Comparison of ENCODE assay signal across 17 cellular contexts in the genomic region with DNA sequence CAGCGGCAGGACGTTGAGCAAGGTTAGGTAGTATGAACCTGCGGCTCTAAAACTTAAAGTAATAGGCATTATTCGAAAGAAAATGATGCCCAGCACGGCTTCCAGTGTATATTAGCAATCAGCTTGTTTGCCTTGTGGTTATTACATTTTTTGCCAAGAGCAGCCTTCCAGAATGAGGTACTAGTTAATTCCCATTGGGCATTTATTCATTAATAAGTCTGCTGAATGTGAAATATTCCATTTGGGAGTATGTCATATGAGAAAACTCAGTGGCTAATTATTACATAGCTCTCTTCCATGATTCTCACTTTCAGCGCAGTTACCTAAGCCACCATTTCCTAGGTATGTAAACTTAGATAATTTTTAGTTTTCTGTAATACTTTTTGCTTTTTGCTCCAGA. TPM values are rescaled to one million over a fixed set of nuclear protein-coding genes. Genes with fewer than 3 reads are reported as not detected.
DNase-seq lines count a peak whose midpoint lies in the region; ATAC-seq, FAIRE-seq and TF ChIP-seq lines count a peak whose summit lies in the region.
"Had no signal": no experiment of that assay in that cellular context is flagged by ENCODE, and none has a peak within 500 bp of the region (broad histone marks: within the 10 kb centered on the region; RNA-seq: fewer than 3 reads in every experiment).

No MANE protein-coding gene starts in this region.

- no peak overlapping the region for H3K23ac ChIP-seq in H1 (ENCODE audit: insufficient read length)
- H3K23ac ChIP-seq in mesendoderm (ENCODE audit: low read length): no peak overlapping the region

- H3K56ac ChIP-seq in H1 (replicated peaks; ENCODE audit: insufficient read length, low read depth, low read length) (no peak overlapping the region), mesendoderm (ENCODE audit: low read length) (peak overlapping the region; percentile 51)

- H3K18ac ChIP-seq in H1 (ENCODE audit: extremely low read depth, low read length) (peak overlapping the region; percentile 73), mesendoderm (ENCODE audit: low read length) (peak overlapping the region; percentile 82)

- no peak overlapping the region for H3K14ac ChIP-seq in H1 (ENCODE audit: insufficient read length)

- H3K36me3 ChIP-seq in HUES64 (ENCODE audit: insufficient read depth, low read length): 0 out of 2 replicates have a peak, but pooled peaks cover 7% of the 10 kb centered on the region
- H3K36me3 ChIP-seq in H1 (ENCODE audit: control insufficient read depth in 2 of 4, insufficient read depth in 4 of 4, low read length in 3 of 4): no peaks in the 10 kb centered on the region; a peak in 1 of 8 replicates
- no peaks in the 10 kb centered on the region for H3K36me3 ChIP-seq in mesendoderm (ENCODE audit: control insufficient read depth, insufficient read depth, low read length)
- H3K36me3 ChIP-seq in thoracic aorta: no peaks in the 10 kb centered on the region
- H3K36me3 ChIP-seq: left lung had no signal

- TF ChIP-seq EP300 in H1 (IDR thresholded peaks at IDR 0.05; ENCODE audit: borderline replicate concordance in 1 of 2, low read depth in 2 of 2, low read length in 2 of 2): no peak

- peak overlapping the region; percentile 83 for H4K91ac ChIP-seq in H1 (replicated peaks; ENCODE audit: insufficient read length, low read length)

- H2BK120ac ChIP-seq in H1 (replicated peaks; ENCODE audit: low read depth, low read length): no peak overlapping the region
- H2BK120ac ChIP-seq in mesendoderm (ENCODE audit: low read depth, low read length): no peak overlapping the region

- POLR2A ChIA-PET in H1 (lab: Charles Lee; ENCODE audit: partially characterized antibody): interaction anchor here (1.0 to 4.3 kb wide), 4 partner anchors 10 to 92 kb away, joined by 3 to 16 read pairs (median 5); partner anchors contain the start of gene CRIM1

- no peak overlapping the region for H4K8ac ChIP-seq in H1 (ENCODE audit: extremely low read depth, insufficient read depth, low read length)
- no peak overlapping the region for H4K8ac ChIP-seq in mesendoderm (ENCODE audit: low read depth, low read length)

- H3K4ac ChIP-seq in H1 (replicated peaks; ENCODE audit: insufficient read length, low read depth, low read length) (peak overlapping the region; percentile 10), mesendoderm (ENCODE audit: low read depth, low read length) (no peak overlapping the region)

- 0 out of 2 replicates have a peak overlapping the region, but pooled peaks have one; percentile 10 for H3K9ac ChIP-seq in HUES64 (ENCODE audit: low read depth, low read length)
- no peak overlapping the region for H3K9ac ChIP-seq in H1 (replicated peaks in 1 of 4; ENCODE audit: extremely low read depth in 1 of 4, low read depth in 3 of 4, low read length in 3 of 4)
- no peak overlapping the region for H3K9ac ChIP-seq in mesendoderm (ENCODE audit: low read length)

- H2AK5ac ChIP-seq in H1 (ENCODE audit: low read depth, low read length): peak overlapping the region; percentile 72; the same call in 1 of the 2 replicates
- no peak overlapping the region for H2AK5ac ChIP-seq in mesendoderm (ENCODE audit: low read length)

- H3K23me2 ChIP-seq in H1 (ENCODE audit: low read depth, low read length): no peaks in the 10 kb centered on the region; the same call in 1 of the 2 replicates

- H3K79me2 ChIP-seq in H1 (ENCODE audit: control insufficient read depth in 1 of 2, insufficient read depth in 2 of 2, low read length in 2 of 2) (peaks cover 46 to 100% of the 10 kb centered on the region in 2 experiments), mesendoderm (ENCODE audit: control insufficient read depth, insufficient read depth, low read length) (peaks cover 78% of the 10 kb centered on the region)

- TF ChIP-seq CTCF in H1 (IDR thresholded peaks at IDR 0.05; ENCODE audit: control extremely low read depth in 1 of 3, insufficient read depth in 1 of 3, low read depth in 1 of 3, low read length in 3 of 3): no peak
- no peak for TF ChIP-seq CTCF in thoracic aorta (IDR thresholded peaks at IDR 0.05)

- ATAC-seq in thoracic aorta (ENCODE audit: insufficient number of reproducible peaks, low FRiP score, low read depth): no peak
- ATAC-seq in HG03442 (IDR thresholded peaks at IDR 0.05; ENCODE audit: unreplicated experiment): no peak
- ATAC-seq in GM18519 (IDR thresholded peaks at IDR 0.05; ENCODE audit: low FRiP score, unreplicated experiment): no peak
- ATAC-seq: activated T-helper 17 cell treated with anti-CD3 and anti-CD28 coated beads, Interleukin-2, amount 50 U/mL, for 72 hours; natural killer cell treated with Interleukin-12 subunit alpha and Interleukin-12 subunit beta and Interleukin-15 and Interleukin-18, amount 100 ng/mL, for 72 hours; stimulated activated effector memory CD8-positive, alpha-beta T cell treated with anti-CD3 and anti-CD28 coated beads, Interleukin-12 subunit alpha, Interleukin-12 subunit beta, amount 100 ng/mL, for 72 hours had no signal

- no peak for TF ChIP-seq POLR2A in H1 (IDR thresholded peaks at IDR 0.05; ENCODE audit: control extremely low read depth in 1 of 2, low read depth in 2 of 2, low read length in 2 of 2)

- H2BK15ac ChIP-seq in H1 (ENCODE audit: low read length) (peak overlapping the region; percentile 85), mesendoderm (replicated peaks; ENCODE audit: low read depth) (no peak overlapping the region)

- H3K79me1 ChIP-seq in H1 (ENCODE audit: low read depth, low read length) (peaks cover 11% of the 10 kb centered on the region; the same call in 1 of the 2 replicates), mesendoderm (ENCODE audit: low read length) (peaks cover 10% of the 10 kb centered on the region)

- H2AFZ ChIP-seq in H1 (ENCODE audit: low read length): no peak overlapping the region

- H3K9me3 ChIP-seq in HUES64 (ENCODE audit: insufficient read depth, low read depth, low read length): no peaks in the 10 kb centered on the region
- no peaks in the 10 kb centered on the region for H3K9me3 ChIP-seq in H1 (ENCODE audit: insufficient read depth in 2 of 2, low read depth in 1 of 2, low read length in 1 of 2)
- H3K9me3 ChIP-seq in thoracic aorta: no peaks in the 10 kb centered on the region
- H3K9me3 ChIP-seq: left lung had no signal

- H2BK5ac ChIP-seq in H1 (ENCODE audit: low read depth, low read length) (peak overlapping the region; percentile 76), mesendoderm (ENCODE audit: low read length) (peak overlapping the region; percentile 4)

- H4K20me1 ChIP-seq in H1 (replicated peaks in 1 of 2; ENCODE audit: control insufficient read depth in 1 of 2, insufficient read depth in 2 of 2, low read length in 2 of 2): peaks cover 0 to 8% of the 10 kb centered on the region in 2 experiments

- TF ChIP-seq RAD21 in H1 (IDR thresholded peaks at IDR 0.05 in 1 of 2, conservative IDR thresholded peaks at IDR 0.05 in 1 of 2; ENCODE audit: low read depth in 2 of 2, low read length in 2 of 2): no peak

- peak overlapping the region; percentile 82; the same call in 1 of the 2 replicates for H2BK20ac ChIP-seq in H1 (ENCODE audit: low read length)

- peak overlapping the region; percentile 77 for H3K27ac ChIP-seq in HUES64 (ENCODE audit: low read depth, low read length)
- H3K27ac ChIP-seq in H1 (ENCODE audit: low read depth, low read length): no peak overlapping the region
- H3K27ac ChIP-seq in mesendoderm (ENCODE audit: low read depth, low read length): peak overlapping the region; percentile 31
- peak overlapping the region in 1 of 2 donors; percentile 36 for H3K27ac ChIP-seq in thoracic aorta

- H3K4me1 ChIP-seq in HUES64 (ENCODE audit: insufficient read depth, low read length): peaks cover 98% of the 10 kb centered on the region
- peaks cover 14 to 49% (median 44%) of the 10 kb centered on the region in 4 experiments for H3K4me1 ChIP-seq in H1 (replicated peaks in 1 of 4; ENCODE audit: control insufficient read depth in 3 of 4, insufficient read depth in 4 of 4, low read length in 3 of 4)
- H3K4me1 ChIP-seq in mesendoderm (ENCODE audit: control insufficient read depth, low read depth, low read length): peaks cover 37% of the 10 kb centered on the region
- H3K4me1 ChIP-seq in thoracic aorta (ENCODE audit: control insufficient read depth in 1 of 2, low read depth in 2 of 2): peaks cover 83 to 98% of the 10 kb centered on the region in 2 donors

- 91% methylated on average over 5 of the region's 6 CpGs for WGBS in HUES64
- 89% methylated on average over 6 of the region's 6 CpGs; no CpG with 5 or more reads in 1 of the 2 experiments for WGBS in H1 (ENCODE audit: extremely low coverage in 1 of 2, insufficient coverage in 1 of 2, insufficient read length in 1 of 2, insufficient replicate concordance in 2 of 2, low coverage in 1 of 2, low lambda C conversion rate in 2 of 2, missing lambda C conversion rate in 1 of 2), 2 experiments
- WGBS in mesendoderm (ENCODE audit: extremely low coverage, insufficient coverage, low lambda C conversion rate): no CpG with 5 or more reads among the region's 6 CpGs

- no peak overlapping the region for H3K4me3 ChIP-seq in HUES64 (ENCODE audit: low read length)
- H3K4me3 ChIP-seq in H1 (ENCODE audit: extremely low read depth in 1 of 4, insufficient read depth in 2 of 4, low read depth in 3 of 4, low read length in 4 of 4): peak overlapping the region in 1 of 4 experiments; percentile 11; a peak in 1 of 8 replicates
- no peak overlapping the region for H3K4me3 ChIP-seq in mesendoderm (ENCODE audit: low read length)
- peak overlapping the region; percentile 15 for H3K4me3 ChIP-seq in thoracic aorta
- H3K4me3 ChIP-seq: left lung had no signal

- peak overlapping the region; percentile 55 to 69 for H3K4me2 ChIP-seq in H1 (ENCODE audit: insufficient read depth in 1 of 2, low read depth in 2 of 2, low read length in 2 of 2)
- no peak overlapping the region for H3K4me2 ChIP-seq in mesendoderm (ENCODE audit: low read length)

- H4K5ac ChIP-seq in H1 (ENCODE audit: insufficient read length, low read depth, low read length) (no peak overlapping the region), mesendoderm (ENCODE audit: low read length) (no peak overlapping the region)

- CTCF ChIA-PET in H1 (lab: Charles Lee; ENCODE audit: partially characterized antibody): interaction anchor here (0.7 to 2.2 kb wide), 17 partner anchors 9 to 139 kb away, joined by 3 to 11 read pairs (median 3); no protein-coding TSS in a partner anchor

- no peak for DNase-seq in H1 (ENCODE audit: low read depth in 1 of 2, low spot score in 2 of 2)
- no peak for DNase-seq in mesendoderm
- no peak for DNase-seq in thoracic aorta (ENCODE audit: low spot score)
- no peak for DNase-seq in SKM-1 (lab: John Stamatoyannopoulos, UW; ENCODE audit: unreplicated experiment)
- DNase-seq in GM19238 (ENCODE audit: insufficient read length, low spot score): no peak
- DNase-seq: amygdala, KBM-7, left lung, NCI-H1105 had no signal

- no peak for FAIRE-seq in H1 (lab: Jason Lieb, UNC)
- FAIRE-seq: colon, H54 had no signal

- no peaks in the 10 kb centered on the region for H3K27me3 ChIP-seq in HUES64 (ENCODE audit: insufficient read depth, low read length)
- H3K27me3 ChIP-seq in H1 (replicated peaks in 1 of 4; ENCODE audit: control insufficient read depth in 3 of 4, extremely low read depth in 1 of 4, insufficient read depth in 3 of 4, low read length in 3 of 4): no peaks in the 10 kb centered on the region
- H3K27me3 ChIP-seq in mesendoderm (ENCODE audit: insufficient read depth, low read length, poor library complexity): no peaks in the 10 kb centered on the region
- no peaks in the 10 kb centered on the region for H3K27me3 ChIP-seq in thoracic aorta (replicated peaks; ENCODE audit: insufficient read depth)
- H3K27me3 ChIP-seq: left lung had no signal

- H2BK12ac ChIP-seq in H1 (ENCODE audit: low read depth, low read length): peak overlapping the region; percentile 89; the same call in 1 of the 2 replicates

RNA-seq across cellular contexts. Expression of gene CRIM1, which starts 12.9 kb away (rescaled TPM):
- polyA plus RNA-seq in HUES64 (2013, experiment 1 of 2): 8.4 TPM
- polyA plus RNA-seq in HUES64 (2013, experiment 2 of 2): 7.5 TPM
- 27.4 and 28.4 TPM in 2 replicates for total RNA-seq in H1 (2021; fragmentation: NEBNext Ultra II Directional; extraction: Animal tissue kit (Norgen Biotek cat#: 25700))
- polyA plus RNA-seq in H1 (2011; rRNA removed): 9.4 and 13.8 TPM in 2 replicates
- 13.0 TPM for polyA plus RNA-seq in H1 (2011; cell fraction: cytosol; rRNA removed)
- 46.3 TPM for polyA plus RNA-seq in H1 (2011; cell fraction: nucleus; rRNA removed)
- 9.4 to 16.8 TPM (median 12.1 TPM) in 4 replicates for polyA plus RNA-seq in H1 (2012, experiment 1 of 2)
- polyA plus RNA-seq in H1 (2012, experiment 2 of 2): 1.1 TPM
- 18.4 TPM for polyA plus RNA-seq in H1 (2013, experiment 1 of 2)
- 18.2 TPM for polyA plus RNA-seq in H1 (2013, experiment 2 of 2)
- 73.3 and 108 TPM in 2 replicates for polyA minus RNA-seq in H1 (2011; rRNA and poly(A)+ RNA removed)
- polyA minus RNA-seq in H1 (2011; cell fraction: cytosol; rRNA and poly(A)+ RNA removed): 54.9 TPM
- polyA minus RNA-seq in H1 (2011; cell fraction: nucleus; rRNA and poly(A)+ RNA removed): 133 TPM
- polyA plus RNA-seq in mesendoderm (2013, experiment 1 of 2): 14.5 TPM
- 14.5 TPM for polyA plus RNA-seq in mesendoderm (2013, experiment 2 of 2)
- total RNA-seq in thoracic aorta: 100 to 1,000 TPM; 217 to 465 TPM
